Comparison of ENCODE assay signal across 9 cellular contexts in the genomic region with DNA sequence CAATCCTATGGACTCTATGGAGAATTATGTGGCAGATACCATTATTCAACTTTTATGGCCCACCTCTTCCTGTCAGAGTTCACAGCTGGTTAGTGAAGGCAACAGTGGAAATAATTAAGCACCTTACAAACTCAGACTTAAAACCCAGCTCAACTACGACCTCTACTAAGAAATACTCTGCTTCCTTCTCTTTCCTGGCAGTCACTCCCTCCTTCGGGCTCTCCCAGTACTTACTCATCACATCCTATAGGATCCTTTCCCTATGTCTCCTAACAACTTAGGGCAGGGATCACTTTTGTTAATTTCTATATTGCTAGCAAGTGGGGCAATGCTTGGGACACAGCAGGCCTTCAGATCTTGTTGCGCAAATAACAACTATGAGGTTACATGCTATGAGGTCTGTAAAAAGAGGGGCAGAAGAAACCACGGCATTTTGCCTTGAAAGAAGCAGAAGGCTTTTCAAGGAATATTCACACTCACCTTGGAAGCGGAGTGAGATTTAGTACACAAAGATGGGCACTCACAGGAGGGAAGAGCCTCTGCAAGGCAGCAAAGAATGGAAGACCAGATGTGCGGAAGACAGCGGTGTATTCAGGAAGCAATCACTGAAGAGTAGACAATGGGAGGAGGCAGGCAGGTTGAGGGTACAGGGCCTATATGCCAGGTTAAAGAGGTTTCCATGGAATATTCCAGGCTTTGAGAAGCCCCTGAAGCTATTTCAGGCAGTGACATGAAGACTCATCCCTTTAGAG. TPM values are rescaled to one million over a fixed set of nuclear protein-coding genes. Genes with fewer than 3 reads are reported as not detected.
DNase-seq lines count a peak whose midpoint lies in the region; ATAC-seq, FAIRE-seq and TF ChIP-seq lines count a peak whose summit lies in the region.
"Had no signal": no experiment of that assay in that cellular context is flagged by ENCODE, and none has a peak within 500 bp of the region (broad histone marks: within the 10 kb centered on the region; RNA-seq: fewer than 3 reads in every experiment).

No MANE protein-coding gene starts in this region.

- H3K4me3 ChIP-seq in LNCaP clone FGC (ENCODE audit: low read depth, low read length) (peak overlapping the region; percentile 65), K562 (no peak overlapping the region), neural cell (ENCODE audit: low read length) (peak overlapping the region; percentile 86)

- TF ChIP-seq EP300 in K562 (IDR thresholded peaks at IDR 0.05; ENCODE audit: low read length) (no peak), neural cell (conservative IDR thresholded peaks at IDR 0.05; ENCODE audit: poor library complexity, severe bottlenecking) (no peak)

- TF ChIP-seq POLR2A in K562 (conservative IDR thresholded peaks at IDR 0.05), result no peak

- DNase-seq in DMS79 treated with DMSO at 0.1 percent for 48 hours (lab: John Stamatoyannopoulos, UW) (peak; percentile 40), DMS79 (lab: John Stamatoyannopoulos, UW) (no peak), LNCaP clone FGC (ENCODE audit: low read depth) (no peak), K562 (ENCODE audit: extremely low read depth in 1 of 4, low spot score in 3 of 4) (no peak), medulla oblongata (ENCODE audit: extremely low spot score) (no peak), foreskin melanocyte (no peak)
- DNase-seq: NCI-H226 had no signal

- no peaks in the 10 kb centered on the region for H3K9me1 ChIP-seq in K562 (ENCODE audit: control insufficient read depth, insufficient read depth, low read length)

- H2AFZ ChIP-seq in K562 (ENCODE audit: low read depth, low read length), result no peak overlapping the region
- no peak overlapping the region for H2AFZ ChIP-seq in neural cell (ENCODE audit: low read depth, low read length)

- H3K36me3 ChIP-seq in K562 (ENCODE audit: control insufficient read depth, insufficient read depth, low read length), result no peaks in the 10 kb centered on the region
- H3K36me3 ChIP-seq in neural cell (ENCODE audit: insufficient read depth, low read length), result no peaks in the 10 kb centered on the region

- no peaks in the 10 kb centered on the region for H3F3A ChIP-seq in neural cell (ENCODE audit: insufficient read depth, low read length, poor library complexity, severe bottlenecking)

- FAIRE-seq in K562 (lab: Jason Lieb, UNC), result no peak

- H3K9me3 ChIP-seq in K562 (replicated peaks; ENCODE audit: control insufficient read depth, insufficient read depth, low read depth, low read length) (no peaks in the 10 kb centered on the region), neural cell (ENCODE audit: low read length) (no peaks in the 10 kb centered on the region)

- H3K9ac ChIP-seq in K562 (ENCODE audit: insufficient read depth in 1 of 2, low read depth in 2 of 2, low read length in 2 of 2), result no peak overlapping the region
- no peak overlapping the region for H3K9ac ChIP-seq in neural cell (ENCODE audit: low read length)

- in situ Hi-C loops in K562 (cut with MboI), result no loop called here

- H3K4me2 ChIP-seq in K562 (ENCODE audit: insufficient read depth, low read length) (no peak overlapping the region), neural cell (ENCODE audit: low read length) (no peak overlapping the region)

- H3K4me1 ChIP-seq in K562 (replicated peaks in 1 of 2; ENCODE audit: control insufficient read depth in 2 of 2, insufficient read depth in 2 of 2, low read length in 2 of 2), result peaks cover 0 to 17% of the 10 kb centered on the region in 2 experiments; a peak in 3 of 5 replicates

- no peak for ATAC-seq in K562
- no peak for ATAC-seq in HG02852 (IDR thresholded peaks at IDR 0.05; ENCODE audit: unreplicated experiment)

- CTCF ChIA-PET in K562 (lab: Yijun Ruan, JAX; ENCODE audit: low intra/inter-chr PET ratio), result no interaction called here

- intact Hi-C loops in K562 (cut with micrococcal nuclease), result no loop called here

- H4K20me1 ChIP-seq in K562 (replicated peaks; ENCODE audit: control insufficient read depth, insufficient read depth, low read length), result no peaks in the 10 kb centered on the region
- no peaks in the 10 kb centered on the region for H4K20me1 ChIP-seq in neural cell (ENCODE audit: insufficient read depth)

- H3K27ac ChIP-seq in K562 (ENCODE audit: extremely low read depth, low read depth, low read length), result no peak overlapping the region
- H3K27ac ChIP-seq in neural cell (ENCODE audit: low read length), result no peak overlapping the region

- no TSS peak for BruUV-seq in K562 (replicated peaks; lab: Mats Ljungman, UMichigan)

- H3K9me2 ChIP-seq in neural cell (ENCODE audit: insufficient read depth, low read length), result no peaks in the 10 kb centered on the region

- no peak for TF ChIP-seq CTCF in LNCaP clone FGC (IDR thresholded peaks at IDR 0.05; ENCODE audit: control insufficient read depth, extremely low read depth, insufficient read depth)
- no peak for TF ChIP-seq CTCF in K562 (IDR thresholded peaks at IDR 0.05 in 2 of 3, conservative IDR thresholded peaks at IDR 0.05 in 1 of 3; ENCODE audit: insufficient read depth in 2 of 3, low read depth in 1 of 3, low read length in 3 of 3)
- TF ChIP-seq CTCF in neural cell (IDR thresholded peaks at IDR 0.05; ENCODE audit: poor library complexity, severe bottlenecking), result no peak

- TF ChIP-seq RAD21 in K562 (CRISPR knock-in tag; conservative IDR thresholded peaks at IDR 0.05 in 1 of 2, IDR thresholded peaks at IDR 0.05 in 1 of 2), result no peak
- no peak for TF ChIP-seq RAD21 in neural cell (conservative IDR thresholded peaks at IDR 0.05)

- 33% methylated on average over 7 of the region's 7 CpGs for whole genome bisulfite sequencing in K562 (ENCODE audit: insufficient coverage, low coverage, missing lambda C conversion rate)

- no peaks in the 10 kb centered on the region for H3K79me2 ChIP-seq in K562 (ENCODE audit: control insufficient read depth, insufficient read depth, low read length)
- peaks cover 37% of the 10 kb centered on the region for H3K79me2 ChIP-seq in neural cell (replicated peaks; ENCODE audit: insufficient read depth, low read length)

- H3K27me3 ChIP-seq in K562 (ENCODE audit: control insufficient read depth in 2 of 2, insufficient read depth in 2 of 2, low read length in 2 of 2), result peaks cover 36% of the 10 kb centered on the region in 2 experiments
- H3K27me3 ChIP-seq in neural cell (ENCODE audit: insufficient read depth, low read depth, low read length), result no peaks in the 10 kb centered on the region

- POLR2A ChIA-PET in K562 (lab: Yijun Ruan, JAX), result no interaction called here

TF ChIP-seq in K562, 482 proteins besides CTCF, POLR2A, EP300 and RAD21:
- TF ChIP-seq IRF2 (CRISPR knock-in tag; IDR thresholded peaks at IDR 0.05) (no peak), CEBPB (tag; IDR thresholded peaks at IDR 0.05) (peak; percentile 30; the same call in 1 of the 2 replicates), RBM25 (IDR thresholded peaks at IDR 0.05; ENCODE audit: low read depth, low read length, severe bottlenecking) (no peak), HOXB6 (CRISPR knock-in tag; IDR thresholded peaks at IDR 0.05; ENCODE audit: borderline replicate concordance) (no peak), POLR3G (IDR thresholded peaks at IDR 0.05; ENCODE audit: extremely low read depth, insufficient read length, insufficient replicate concordance) (no peak), NFE2 (IDR thresholded peaks at IDR 0.05; ENCODE audit: low read depth) (no peak)

TF ChIP-seq in neural cell, 6 proteins besides CTCF, POLR2A, EP300 and RAD21:
- TF ChIP-seq SMC3 (conservative IDR thresholded peaks at IDR 0.05; ENCODE audit: poor library complexity) (no peak), EZH2 (IDR thresholded peaks at IDR 0.05; ENCODE audit: borderline replicate concordance, insufficient read depth, low read length, poor library complexity, severe bottlenecking) (no peak)

RNA-seq across cellular contexts. Expression of a gene that starts 2.1 kb away (rescaled TPM):
- 0.14 and 0.53 TPM in 2 replicates for total RNA-seq in K562 (2011; cell fraction: chromatin; rRNA removed; ENCODE audit: low replicate concordance)
- not detected in 2 replicates for total RNA-seq in K562 (2011; cell fraction: nucleolus; rRNA removed)
- 0.15 and 1.6 TPM in 2 replicates for total RNA-seq in K562 (2011; cell fraction: nucleoplasm; rRNA removed)
- total RNA-seq in K562 (2014; rRNA removed), result 0.37 and 0.64 TPM in 2 replicates
- 0.48 and 0.76 TPM in 2 replicates for total RNA-seq in K562 (2014; rRNA removed; fragmentation: Illumina TruSeq; extraction: Trizol)
- 0.58 and 0.79 TPM in 2 replicates for total RNA-seq in K562 (2015; rRNA removed; fragmentation: Illumina TruSeq; extraction: Trizol)
- 0.47 and 0.49 TPM in 2 replicates for total RNA-seq in K562 (2021)
- polyA plus RNA-seq in K562 (2011; rRNA removed), result 0.52 and 0.72 TPM in 2 replicates
- polyA plus RNA-seq in K562 (2011; cell fraction: cytosol; rRNA removed), result 0.16 and 0.47 TPM in 2 replicates
- 0.10 and 0.18 TPM in 2 replicates for polyA plus RNA-seq in K562 (2011; cell fraction: nucleus; rRNA removed)
- 0.49 and 1.3 TPM in 2 replicates for polyA plus RNA-seq in K562 (2012)
- polyA plus RNA-seq in K562 (2014; fragmentation: Illumina TruSeq; extraction: Trizol), result 0.28 and 0.51 TPM in 2 replicates
- polyA plus RNA-seq in K562 (2014; fragmentation: Nextera tagmentation; extraction: Ambion mirVana), result under 1 TPM; 0.28 to 0.34 TPM
- polyA plus RNA-seq in K562 (2014; rRNA removed), result 0.19 and 0.32 TPM in 2 replicates
- polyA minus RNA-seq in K562 (2011; rRNA and poly(A)+ RNA removed), result 0.28 and 0.93 TPM in 2 replicates
- polyA minus RNA-seq in K562 (2011; cell fraction: cytosol; rRNA and poly(A)+ RNA removed), result 0.46 TPM in 1 of 2 replicates, not detected in the other
- 0.13 and 0.44 TPM in 2 replicates for polyA minus RNA-seq in K562 (2011; cell fraction: nucleus; rRNA and poly(A)+ RNA removed)
- polyA plus RNA-seq in neural cell, result 8.3 and 9.5 TPM in 2 replicates
- polyA minus RNA-seq in neural cell, result 28.7 and 31.5 TPM in 2 replicates
